In genomic region chr7:37284805-37285211, GRCh38 we compare ENCODE assay signal across 8 cellular contexts.
A peak's percentile ranks its signal among the peaks of the same experiment; 100 is the strongest.
DNase-seq lines count a peak whose midpoint lies in the region; ATAC-seq and TF ChIP-seq lines count a peak whose summit lies in the region.

No MANE protein-coding gene starts in this region.

- H3K79me2 ChIP-seq in DOHH2 (ENCODE audit: control insufficient read depth, low read length): peaks cover 61% of the 10 kb centered on the region

- no peaks in the 10 kb centered on the region for H3K27me3 ChIP-seq in DOHH2 (ENCODE audit: control insufficient read depth, low read length)
- no peaks in the 10 kb centered on the region for H3K27me3 ChIP-seq in stomach

- H3K4me3 ChIP-seq in DOHH2 (ENCODE audit: low read length): no peak overlapping the region
- no peak overlapping the region for H3K4me3 ChIP-seq in stomach

- H3K27me3 Mint-ChIP-seq in dendritic cell treated with granulocyte-macrophage colony-stimulating factor and Interleukin-4, amounts not matched to agents 40 ng/mL and 50 ng/mL, for 4 days: no peaks in the 10 kb centered on the region
- no peaks in the 10 kb centered on the region for H3K27me3 Mint-ChIP-seq in memory B cell

- no peak overlapping the region for H3K4me3 Mint-ChIP-seq in dendritic cell treated with granulocyte-macrophage colony-stimulating factor and Interleukin-4, amounts not matched to agents 40 ng/mL and 50 ng/mL, for 4 days
- no peak overlapping the region for H3K4me3 Mint-ChIP-seq in memory B cell

- peaks cover 76% of the 10 kb centered on the region for H3K4me1 Mint-ChIP-seq in dendritic cell treated with granulocyte-macrophage colony-stimulating factor and Interleukin-4, amounts not matched to agents 40 ng/mL and 50 ng/mL, for 4 days (ENCODE audit: low read depth)
- H3K4me1 Mint-ChIP-seq in memory B cell: peaks cover 59% of the 10 kb centered on the region

- peak overlapping the region; percentile 77 for H3K27ac Mint-ChIP-seq in dendritic cell treated with granulocyte-macrophage colony-stimulating factor and Interleukin-4, amounts not matched to agents 40 ng/mL and 50 ng/mL, for 4 days
- H3K27ac Mint-ChIP-seq in memory B cell: no peak overlapping the region

- intact Hi-C loops in dendritic cell treated with granulocyte-macrophage colony-stimulating factor and Interleukin-4, amounts not matched to agents 40 ng/mL and 50 ng/mL, for 4 days (cut with micrococcal nuclease): loop anchor here (10.0 kb wide), 1 partner anchor 50 kb away; no protein-coding TSS in a partner anchor
- intact Hi-C loops in stomach (cut with DNase I; ENCODE audit: low total_unique reads): no loop called here

- peak; percentile 41 for ATAC-seq in memory B cell (ENCODE audit: low read depth)
- no peak for ATAC-seq in GM18868 (IDR thresholded peaks at IDR 0.05; ENCODE audit: unreplicated experiment)
- ATAC-seq in GM18873 (IDR thresholded peaks at IDR 0.05; ENCODE audit: low FRiP score, unreplicated experiment): no peak

- TF ChIP-seq EP300 in stomach (IDR thresholded peaks at IDR 0.05): no peak

- no peak overlapping the region for H3K27ac ChIP-seq in DOHH2 (ENCODE audit: low read depth, low read length)
- no peak overlapping the region for H3K27ac ChIP-seq in stomach

- H3K36me3 Mint-ChIP-seq in dendritic cell treated with granulocyte-macrophage colony-stimulating factor and Interleukin-4, amounts not matched to agents 40 ng/mL and 50 ng/mL, for 4 days (ENCODE audit: low read depth): peaks cover 9% of the 10 kb centered on the region
- H3K36me3 Mint-ChIP-seq in memory B cell: peaks cover 15% of the 10 kb centered on the region

- DNase-seq in Kasumi-1 (lab: John Stamatoyannopoulos, UW) (peak; percentile 58 to 60), UCSD-AML1 (lab: John Stamatoyannopoulos, UW; ENCODE audit: unreplicated experiment) (peak; percentile 23), memory B cell (ENCODE audit: low spot score in 2 of 2) (peak; percentile 38 to 43), stomach (no peak)

- no peaks in the 10 kb centered on the region for H3K9me3 ChIP-seq in DOHH2 (ENCODE audit: control insufficient read depth, insufficient read depth, low read length)
- no peaks in the 10 kb centered on the region for H3K9me3 ChIP-seq in stomach

- TF ChIP-seq POLR2A in stomach (IDR thresholded peaks at IDR 0.05): no peak

- H3K4me1 ChIP-seq in DOHH2 (ENCODE audit: control insufficient read depth, low read length) (peaks cover 56% of the 10 kb centered on the region), stomach (peaks cover 11 to 45% (median 22%) of the 10 kb centered on the region in 4 donors)

- H3F3A ChIP-seq in DOHH2 (ENCODE audit: control insufficient read depth, insufficient read depth): peaks cover 20% of the 10 kb centered on the region

- H3K9me2 ChIP-seq in DOHH2 (replicated peaks; ENCODE audit: control insufficient read depth, low read length): no peaks in the 10 kb centered on the region

- H3K36me3 ChIP-seq in DOHH2 (ENCODE audit: control insufficient read depth, low read length) (no peaks in the 10 kb centered on the region), stomach (no peaks in the 10 kb centered on the region)

- H3K4me2 ChIP-seq in DOHH2 (ENCODE audit: low read length): peak overlapping the region; percentile 11; the same call in 1 of the 2 replicates

- H4K20me1 ChIP-seq in DOHH2 (ENCODE audit: control insufficient read depth, insufficient read depth, low read depth, low read length): 0 out of 2 replicates have a peak, but pooled peaks cover 6% of the 10 kb centered on the region

- TF ChIP-seq CTCF in DOHH2 (IDR thresholded peaks at IDR 0.05; ENCODE audit: low read depth, low read length, poor library complexity, severe bottlenecking) (peak; percentile 99), stomach (IDR thresholded peaks at IDR 0.05) (peak in 4 of 7 experiments; percentile 26 to 45 (median 34))

- no peaks in the 10 kb centered on the region for H3K9me3 Mint-ChIP-seq in dendritic cell treated with granulocyte-macrophage colony-stimulating factor and Interleukin-4, amounts not matched to agents 40 ng/mL and 50 ng/mL, for 4 days
- H3K9me3 Mint-ChIP-seq in memory B cell: peaks cover 2% of the 10 kb centered on the region

- 62 to 76% (median 64%) methylated on average over 5 to 6 of the region's 6 CpGs for WGBS in stomach, 5 donors
